Comparison of ENCODE assay signal across 9 cellular contexts in the genomic region with DNA sequence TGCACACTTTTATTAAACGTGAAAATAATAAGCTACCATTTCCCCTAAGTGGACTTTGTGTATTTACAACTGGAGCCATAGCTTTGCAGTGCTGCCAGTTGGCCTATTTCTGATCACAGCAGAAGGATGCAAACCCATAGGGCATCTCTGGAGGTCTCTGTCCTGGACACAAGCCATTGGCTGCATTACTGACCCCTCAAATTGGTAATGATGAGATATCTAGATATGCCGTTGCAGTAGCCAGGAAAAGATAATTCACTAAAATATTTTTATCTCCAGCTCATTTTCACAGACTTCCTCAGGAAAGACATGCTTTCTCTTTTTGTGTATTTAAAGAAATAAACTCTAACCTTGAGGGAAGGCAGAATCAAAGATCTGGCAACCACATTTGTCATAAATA.
"Had no signal": no experiment of that assay in that cellular context is flagged by ENCODE, and none has a peak within 500 bp of the region (broad histone marks: within the 10 kb centered on the region; RNA-seq: fewer than 3 reads in every experiment).

No MANE protein-coding gene starts in this region.

- H3K4me2 ChIP-seq: GM23338 had no signal

- H3K9ac ChIP-seq: GM23248 had no signal

- H3K36me3 ChIP-seq: HAP-1 had no signal

- H3K9me3 ChIP-seq: HAP-1 had no signal

- H2AFZ ChIP-seq: GM23248, GM23338 had no signal

- H3K4me1 ChIP-seq: HAP-1 had no signal

- ATAC-seq: GM23338, HCT116 had no signal

- H3K27ac ChIP-seq: GM23248 had no signal

- DNase-seq: GM23248, GOT3, H7, H9, HCEC 1CT, HFFc6 had no signal

- H3K4me3 ChIP-seq: GM23248, GM23338, HAP-1 had no signal
